Comparison of ENCODE assay signal across 8 cellular contexts in the genomic region with DNA sequence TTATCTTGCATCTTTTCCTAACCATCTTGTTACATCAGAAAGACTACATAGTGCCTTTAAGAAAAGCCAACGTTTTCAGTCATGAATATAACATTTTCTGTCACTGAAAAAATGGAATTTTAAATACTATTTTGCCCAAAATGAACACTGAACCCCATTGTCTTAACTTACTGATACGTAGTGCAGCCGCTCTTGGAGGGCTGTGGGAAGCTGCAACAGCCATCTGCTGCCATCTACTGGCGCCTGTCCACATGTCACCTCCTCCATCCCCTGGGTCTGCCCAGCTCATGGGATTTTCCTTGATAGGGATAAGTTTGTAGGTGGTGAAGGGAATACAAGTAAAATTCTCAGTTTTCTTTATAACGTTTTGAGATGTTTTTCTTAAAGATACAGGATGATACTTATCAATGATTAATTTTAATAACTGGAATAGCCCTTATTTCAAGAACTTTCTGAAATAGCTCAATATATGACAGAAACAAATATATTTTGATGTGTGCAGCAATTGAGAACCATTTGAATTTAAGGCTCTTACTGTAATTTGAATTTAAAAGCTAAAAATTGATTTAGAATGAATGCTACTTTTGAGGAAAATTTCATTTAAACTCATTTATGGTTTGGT.
DNase-seq lines count a peak whose midpoint lies in the region; ATAC-seq and TF ChIP-seq lines count a peak whose summit lies in the region.

No MANE protein-coding gene starts in this region.

- peak overlapping the region; percentile 46 for H3K4me2 ChIP-seq in BLaER1

- ATAC-seq in HG03432 (IDR thresholded peaks at IDR 0.05; ENCODE audit: unreplicated experiment) = peak; percentile 96
- ATAC-seq in left lung = peak; percentile 98

- H3K27me3 ChIP-seq in BLaER1 (no peaks in the 10 kb centered on the region), left lung (no peaks in the 10 kb centered on the region)

- no peaks in the 10 kb centered on the region for H3K9me3 Mint-ChIP-seq in chondrocyte (ENCODE audit: low read depth)

- H3K36me3 ChIP-seq in BLaER1 (no peaks in the 10 kb centered on the region), left lung (no peaks in the 10 kb centered on the region)

- peak; percentile 77 for DNase-seq in GM19240 (ENCODE audit: insufficient read length, low spot score)
- peak; percentile 38 to 75 for DNase-seq in NCI-H446 (lab: John Stamatoyannopoulos, UW)
- DNase-seq in activated CD4-positive, alpha-beta T cell treated with anti-CD3 and anti-CD28 coated beads for 24 hours (ENCODE audit: low read depth in 2 of 2) = peak; percentile 59 to 61
- DNase-seq in chondrocyte (ENCODE audit: low spot score) = no peak
- peak; percentile 82 to 86 for DNase-seq in left lung
- peak; percentile 51 to 57 (median 51) for DNase-seq in stimulated activated CD4-positive, alpha-beta T cell treated with anti-CD3 and anti-CD28 coated beads, TNF-alpha, amount 100 ng/mL, for 4 hours (ENCODE audit: low read depth in 3 of 3)

- H3K9me3 ChIP-seq in BLaER1 = no peaks in the 10 kb centered on the region
- H3K9me3 ChIP-seq in left lung = no peaks in the 10 kb centered on the region

- H3K9ac ChIP-seq in BLaER1 = no peak overlapping the region

- H3K27ac ChIP-seq in BLaER1 (no peak overlapping the region), left lung (no peak overlapping the region)

- no peak overlapping the region for H3K4me3 Mint-ChIP-seq in chondrocyte (ENCODE audit: unreplicated experiment)

- no peaks in the 10 kb centered on the region for H3K27me3 Mint-ChIP-seq in chondrocyte (ENCODE audit: low read depth)

- peaks cover 32% of the 10 kb centered on the region for H3K4me1 Mint-ChIP-seq in chondrocyte (ENCODE audit: low read depth)

- no peaks in the 10 kb centered on the region for H3K36me3 Mint-ChIP-seq in chondrocyte (ENCODE audit: low read depth)

- H3K27ac Mint-ChIP-seq in chondrocyte (ENCODE audit: unreplicated experiment) = no peak overlapping the region

- H4K20me1 ChIP-seq in BLaER1 = no peaks in the 10 kb centered on the region

- TF ChIP-seq CTCF in chondrocyte (IDR thresholded peaks at IDR 0.05) = peak; percentile 99
- peak; percentile 89 to 91 for TF ChIP-seq CTCF in left lung (IDR thresholded peaks at IDR 0.05)

- H3K4me3 ChIP-seq in BLaER1 = no peak overlapping the region
- H3K4me3 ChIP-seq in left lung = no peak overlapping the region

- intact Hi-C loops in left lung (cut with DNase I) = loop anchor here in 1 of 2 donors (10.0 kb wide), 2 partner anchors 600 to 860 kb away; no protein-coding TSS in a partner anchor

- H3K4me1 ChIP-seq in BLaER1 (peaks cover 32% of the 10 kb centered on the region), left lung (peaks cover 0 to 18% of the 10 kb centered on the region in 2 donors)
